25 cellular contexts compared by ENCODE assay signal in genomic region chr7:2497065-2497464, GRCh38. TPM values are rescaled to one million over a fixed set of nuclear protein-coding genes. Genes with fewer than 3 reads are reported as not detected.
DNase-seq lines count a peak whose midpoint lies in the region; ATAC-seq and TF ChIP-seq lines count a peak whose summit lies in the region.
"Had no signal": no experiment of that assay in that cellular context is flagged by ENCODE, and none has a peak within 500 bp of the region (broad histone marks: within the 10 kb centered on the region; RNA-seq: fewer than 3 reads in every experiment).

No MANE protein-coding gene starts in this region.

- no peak overlapping the region for H4K5ac ChIP-seq in H9 (ENCODE audit: insufficient read length, low read depth, low read length)

- H3K14ac ChIP-seq in H9 (ENCODE audit: insufficient read depth, low read length) (peak overlapping the region; percentile 15; the same call in 1 of the 2 replicates), neuronal stem cell (ENCODE audit: low read length) (peak overlapping the region; percentile 94)

- H3T11ph ChIP-seq in H9 (ENCODE audit: low read length) = no peak overlapping the region

- no peak overlapping the region for H2AK5ac ChIP-seq in H9 (ENCODE audit: insufficient read length, low read length)
- peak overlapping the region; percentile 100 for H2AK5ac ChIP-seq in neuronal stem cell (ENCODE audit: low read depth, low read length)

- H3K9me3 ChIP-seq in H9 (ENCODE audit: control insufficient read depth, low read depth, low read length) = no peaks in the 10 kb centered on the region
- H3K9me3 ChIP-seq in SJCRH30 (replicated peaks) = no peaks in the 10 kb centered on the region
- no peaks in the 10 kb centered on the region for H3K9me3 ChIP-seq in neuronal stem cell (replicated peaks in 1 of 2; ENCODE audit: control insufficient read depth in 2 of 2, insufficient read depth in 1 of 2, low read depth in 1 of 2, low read length in 2 of 2)
- H3K9me3 ChIP-seq in upper lobe of right lung = no peaks in the 10 kb centered on the region

- H3K9me3 Mint-ChIP-seq in H9 = peaks cover under 1 to 5% of the 10 kb centered on the region in 2 experiments; a peak in 3 of 5 replicates
- H3K9me3 Mint-ChIP-seq in endothelial cell (ENCODE audit: unreplicated experiment) = no peaks in the 10 kb centered on the region

- H3K27me3 Mint-ChIP-seq in H9 (ENCODE audit: low read depth) = no peaks in the 10 kb centered on the region; the same call in none of the 2 replicates
- peaks cover 4% of the 10 kb centered on the region for H3K27me3 Mint-ChIP-seq in endothelial cell (ENCODE audit: unreplicated experiment)

- H2BK12ac ChIP-seq in H9 (ENCODE audit: insufficient read length, low read depth, low read length) (no peak overlapping the region), neuronal stem cell (ENCODE audit: low read length) (peak overlapping the region; percentile 30)

- H3K79me1 ChIP-seq in H9 (ENCODE audit: insufficient read depth, low read depth, low read length, poor library complexity, severe bottlenecking) = no peaks in the 10 kb centered on the region
- H3K79me1 ChIP-seq in neuronal stem cell (ENCODE audit: low read depth, low read length) = peaks cover 6% of the 10 kb centered on the region

- no peak overlapping the region for H2BK20ac ChIP-seq in H9 (ENCODE audit: low read depth, low read length, poor library complexity, severe bottlenecking)

- no peak overlapping the region for H3K9ac ChIP-seq in H9 (ENCODE audit: extremely low read depth, insufficient read length, low read length)
- peak overlapping the region; percentile 50 for H3K9ac ChIP-seq in neuronal stem cell (ENCODE audit: low read depth, low read length, poor library complexity)

- no CpG with 5 or more reads among the region's 3 CpGs for WGBS in H9 (ENCODE audit: extremely low coverage, insufficient read length, low lambda C conversion rate)
- WGBS in neuronal stem cell (ENCODE audit: extremely low coverage in 2 of 2, insufficient read length in 2 of 2, insufficient replicate concordance in 1 of 2), 2 donors = no CpG with 5 or more reads among the region's 3 CpGs

- H3K4me1 Mint-ChIP-seq in H9 (peaks cover 45 to 68% of the 10 kb centered on the region in 2 experiments), endothelial cell (ENCODE audit: unreplicated experiment) (peaks cover 2% of the 10 kb centered on the region)

- H4K91ac ChIP-seq in H9 (ENCODE audit: insufficient read length, low read depth, low read length) (no peak overlapping the region), neuronal stem cell (ENCODE audit: low read depth, low read length, poor library complexity) (peak overlapping the region; percentile 19)

- H3K4ac ChIP-seq in H9 (ENCODE audit: low read depth, low read length) (no peak overlapping the region), neuronal stem cell (ENCODE audit: low read length) (peak overlapping the region; percentile 99)

- no peaks in the 10 kb centered on the region for H4K20me1 ChIP-seq in H9 (ENCODE audit: control insufficient read depth, insufficient read depth, insufficient read length)

- H3K36me3 ChIP-seq in SJCRH30 (no peaks in the 10 kb centered on the region), neuronal stem cell (replicated peaks in 1 of 2; ENCODE audit: control insufficient read depth in 2 of 2, insufficient read depth in 2 of 2, low read length in 2 of 2) (no peaks in the 10 kb centered on the region), upper lobe of right lung (no peaks in the 10 kb centered on the region)

- H3K27me3 ChIP-seq in H9 (ENCODE audit: insufficient read depth, low read length) (no peaks in the 10 kb centered on the region), SJCRH30 (no peaks in the 10 kb centered on the region), neuronal stem cell (ENCODE audit: control insufficient read depth in 3 of 3, insufficient read depth in 3 of 3, low read depth in 1 of 3, low read length in 3 of 3) (no peaks in the 10 kb centered on the region), upper lobe of right lung (peaks cover 16% of the 10 kb centered on the region)

- H2AFZ ChIP-seq in H9 (ENCODE audit: low read length) (no peak overlapping the region), neuronal stem cell (ENCODE audit: low read length) (peak overlapping the region; percentile 70)
- H2AFZ ChIP-seq: GM23338 had no signal

- H3K4me3 Mint-ChIP-seq in H9 = peak overlapping the region in 1 of 2 experiments; percentile 14; a peak in 1 of 5 replicates
- no peak overlapping the region for H3K4me3 Mint-ChIP-seq in endothelial cell (ENCODE audit: unreplicated experiment)
- H3K4me3 Mint-ChIP-seq: GM23338 had no signal

- intact Hi-C loops in upper lobe of right lung (cut with DNase I) = no loop called here

- DNase-seq in H9 (no peak), SJCRH30 (no peak), endothelial cell (ENCODE audit: low spot score) (peak; percentile 4), neuronal stem cell (ENCODE audit: low spot score) (no peak), upper lobe of right lung (no peak), foreskin melanocyte (no peak)
- DNase-seq: Calu3; DND-41; HCEC 1CT; MV-4-11; NCI-H1105; NCI-H1436 treated with DMSO at 0.1 percent for 48 hours; NCI-H187 treated with DMSO at 0.1 percent for 48 hours; NCI-H2171 treated with DMSO at 0.1 percent for 48 hours; NCI-H524; NCI-H748 treated with DMSO at 0.1 percent for 48 hours; NK-92 treated with Interleukin-12 subunit alpha and Interleukin-12 subunit beta, amount 100 ng/mL, for 24 hours; PC-3; T-helper 1 cell had no signal

- no peak overlapping the region for H2BK5ac ChIP-seq in H9 (ENCODE audit: insufficient read length, low read length)
- peak overlapping the region; percentile 100 for H2BK5ac ChIP-seq in neuronal stem cell (ENCODE audit: low read length)

- H3K4me2 ChIP-seq in H9 (ENCODE audit: insufficient read depth, insufficient read length, low read length) (no peak overlapping the region), neuronal stem cell (ENCODE audit: insufficient read depth, low read length, poor library complexity, severe bottlenecking) (no peak overlapping the region)
- H3K4me2 ChIP-seq: GM23338 had no signal

- ATAC-seq in upper lobe of right lung (no peak), GM18502 (IDR thresholded peaks at IDR 0.05; ENCODE audit: poor library complexity, unreplicated experiment) (no peak)
- ATAC-seq: GM23338, PC-3 had no signal

- TF ChIP-seq CTCF in H9 (conservative IDR thresholded peaks at IDR 0.05) = no peak
- no peak for TF ChIP-seq CTCF in endothelial cell (IDR thresholded peaks at IDR 0.05; ENCODE audit: unreplicated experiment)
- no peak for TF ChIP-seq CTCF in upper lobe of right lung (IDR thresholded peaks at IDR 0.05)

- H3K27ac ChIP-seq in H9 (ENCODE audit: insufficient read length, low read depth, low read length) (no peak overlapping the region), SJCRH30 (peak overlapping the region; percentile 100), neuronal stem cell (replicated peaks; ENCODE audit: low read length) (peak overlapping the region; percentile 100), upper lobe of right lung (no peak overlapping the region)
- H3K27ac ChIP-seq: HL-60 had no signal

- H2BK15ac ChIP-seq in H9 (ENCODE audit: low read depth, low read length) = no peak overlapping the region
- peak overlapping the region; percentile 100 for H2BK15ac ChIP-seq in neuronal stem cell (ENCODE audit: low read length)

- peak overlapping the region in 1 of 3 experiments; percentile 70; a peak in 1 of 7 replicates for H3K27ac Mint-ChIP-seq in H9
- H3K27ac Mint-ChIP-seq in endothelial cell (ENCODE audit: unreplicated experiment) = no peak overlapping the region
- H3K27ac Mint-ChIP-seq: GM23338 had no signal

- no peaks in the 10 kb centered on the region for H3K23me2 ChIP-seq in H9 (ENCODE audit: insufficient read length, low read depth, low read length, poor library complexity, severe bottlenecking)

- no peak overlapping the region for H3K23ac ChIP-seq in H9 (ENCODE audit: insufficient read length, low read depth, low read length)
- peak overlapping the region; percentile 94 for H3K23ac ChIP-seq in neuronal stem cell (ENCODE audit: low read depth, low read length, poor library complexity)

- H3K4me1 ChIP-seq in H9 (ENCODE audit: insufficient read depth, low read length) (no peaks in the 10 kb centered on the region; the same call in 1 of the 2 replicates), SJCRH30 (peaks cover 71% of the 10 kb centered on the region), neuronal stem cell (ENCODE audit: control insufficient read depth in 2 of 2, insufficient read depth in 1 of 2, low read depth in 1 of 2, low read length in 2 of 2) (peaks cover 59 to 65% of the 10 kb centered on the region in 2 donors), upper lobe of right lung (peaks cover 13% of the 10 kb centered on the region)

- H2BK120ac ChIP-seq in H9 (ENCODE audit: low read depth, low read length, poor library complexity, severe bottlenecking) = no peak overlapping the region
- H2BK120ac ChIP-seq in neuronal stem cell (ENCODE audit: low read depth, low read length) = peak overlapping the region; percentile 100

- H3K79me2 ChIP-seq in H9 (ENCODE audit: insufficient read depth, low read length) = no peaks in the 10 kb centered on the region

- no peak overlapping the region for H3K56ac ChIP-seq in H9 (ENCODE audit: insufficient read length, low read depth, low read length)

- H3K36me3 Mint-ChIP-seq in H9 (ENCODE audit: insufficient read depth in 1 of 3, low read depth in 3 of 3) (no peaks in the 10 kb centered on the region; a peak in 1 of 7 replicates), endothelial cell (ENCODE audit: low read depth, unreplicated experiment) (no peaks in the 10 kb centered on the region)

- no peak overlapping the region for H3K18ac ChIP-seq in H9 (ENCODE audit: insufficient read length, low read depth, low read length)
- H3K18ac ChIP-seq in neuronal stem cell (ENCODE audit: low read length) = peak overlapping the region; percentile 100

- no peak overlapping the region for H4K8ac ChIP-seq in H9 (replicated peaks; ENCODE audit: insufficient read length, low read depth, low read length)
- no peak overlapping the region for H4K8ac ChIP-seq in neuronal stem cell (ENCODE audit: low read depth, low read length)

- H3K4me3 ChIP-seq in SJCRH30 = peak overlapping the region; percentile 54
- no peak overlapping the region for H3K4me3 ChIP-seq in neuronal stem cell (ENCODE audit: low read length in 2 of 2)
- no peak overlapping the region for H3K4me3 ChIP-seq in upper lobe of right lung
- H3K4me3 ChIP-seq: GM23338 had no signal

RNA-seq across cellular contexts. Expression of gene GRIFIN, which starts 20.9 kb away (rescaled TPM):
- total RNA-seq in H9 (2021) (not detected in 2 replicates), endothelial cell (ENCODE audit: unreplicated experiment) (not detected), upper lobe of right lung (not detected)
- total RNA-seq in SJCRH30 (2014; rRNA removed; shearing (Covaris generic)) = not detected in 2 replicates
- polyA plus RNA-seq in neuronal stem cell (2013, experiment 1 of 2) = not detected
- polyA plus RNA-seq in neuronal stem cell (2013, experiment 2 of 2) = not detected
- total RNA-seq: A673, Calu3, GM23338, LHCN-M2, MCF 10A, PC-3 had no signal
- polyA plus RNA-seq: GM23338 had no signal

RNA-seq across cellular contexts. Expression of gene LFNG, which starts 22.5 kb away (rescaled TPM):
- total RNA-seq in H9 (2021) (52.9 and 55.3 TPM in 2 replicates), endothelial cell (ENCODE audit: unreplicated experiment) (83.5 TPM), upper lobe of right lung (35.4 TPM)
- total RNA-seq in SJCRH30 (2014; rRNA removed; shearing (Covaris generic)) = 20.3 and 25.2 TPM in 2 replicates
- polyA plus RNA-seq in neuronal stem cell (2013, experiment 1 of 2) = 84.0 TPM
- 82.3 TPM for polyA plus RNA-seq in neuronal stem cell (2013, experiment 2 of 2)

RNA-seq across cellular contexts. Expression of gene BRAT1, which starts 58.3 kb away (rescaled TPM):
- total RNA-seq in H9 (2021) (41.2 and 42.6 TPM in 2 replicates), endothelial cell (ENCODE audit: unreplicated experiment) (34.0 TPM), upper lobe of right lung (24.1 TPM)
- total RNA-seq in SJCRH30 (2014; rRNA removed; shearing (Covaris generic)) = 38.5 and 41.5 TPM in 2 replicates
- polyA plus RNA-seq in neuronal stem cell (2013, experiment 1 of 2) = 18.7 TPM
- 18.1 TPM for polyA plus RNA-seq in neuronal stem cell (2013, experiment 2 of 2)

Comparison
In these comparisons a context has a peak if more than half of its experiments do, and no peak if none do; other contexts are left out.
1. H3K27ac ChIP-seq: peak in SJCRH30 (single experiment) and neuronal stem cell (single experiment); none in H9 (single experiment) and upper lobe of right lung (single experiment).